In the genomic region with DNA sequence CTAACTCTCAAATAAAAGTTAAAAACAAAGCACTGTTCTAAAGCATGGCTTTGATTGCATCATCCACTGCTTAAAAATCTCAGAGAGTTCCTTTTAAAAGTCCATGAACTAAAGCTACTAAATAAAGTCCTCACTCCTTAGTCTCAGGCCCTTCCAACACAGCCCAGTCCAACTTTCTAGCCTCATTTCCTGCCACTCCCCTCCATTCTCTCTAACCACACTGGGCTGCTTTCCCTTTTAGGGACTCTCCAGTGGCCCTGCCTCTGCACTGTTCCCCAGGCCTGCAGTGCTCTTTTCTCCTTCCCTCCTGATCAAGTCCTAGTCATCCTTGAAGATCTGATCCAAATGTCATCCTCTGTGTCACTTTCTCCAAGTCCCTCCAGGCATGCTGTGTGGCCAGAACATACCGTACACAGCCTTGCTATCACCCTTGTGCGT, we compare ENCODE assay signal across 1 cellular context.
TF ChIP-seq lines count a peak whose summit lies in the region.

No MANE protein-coding gene starts in this region.

TF ChIP-seq in K562, 482 proteins besides CTCF, POLR2A, EP300 and RAD21 (continued from another document and continues in another):
- TF ChIP-seq, protein P1, sequence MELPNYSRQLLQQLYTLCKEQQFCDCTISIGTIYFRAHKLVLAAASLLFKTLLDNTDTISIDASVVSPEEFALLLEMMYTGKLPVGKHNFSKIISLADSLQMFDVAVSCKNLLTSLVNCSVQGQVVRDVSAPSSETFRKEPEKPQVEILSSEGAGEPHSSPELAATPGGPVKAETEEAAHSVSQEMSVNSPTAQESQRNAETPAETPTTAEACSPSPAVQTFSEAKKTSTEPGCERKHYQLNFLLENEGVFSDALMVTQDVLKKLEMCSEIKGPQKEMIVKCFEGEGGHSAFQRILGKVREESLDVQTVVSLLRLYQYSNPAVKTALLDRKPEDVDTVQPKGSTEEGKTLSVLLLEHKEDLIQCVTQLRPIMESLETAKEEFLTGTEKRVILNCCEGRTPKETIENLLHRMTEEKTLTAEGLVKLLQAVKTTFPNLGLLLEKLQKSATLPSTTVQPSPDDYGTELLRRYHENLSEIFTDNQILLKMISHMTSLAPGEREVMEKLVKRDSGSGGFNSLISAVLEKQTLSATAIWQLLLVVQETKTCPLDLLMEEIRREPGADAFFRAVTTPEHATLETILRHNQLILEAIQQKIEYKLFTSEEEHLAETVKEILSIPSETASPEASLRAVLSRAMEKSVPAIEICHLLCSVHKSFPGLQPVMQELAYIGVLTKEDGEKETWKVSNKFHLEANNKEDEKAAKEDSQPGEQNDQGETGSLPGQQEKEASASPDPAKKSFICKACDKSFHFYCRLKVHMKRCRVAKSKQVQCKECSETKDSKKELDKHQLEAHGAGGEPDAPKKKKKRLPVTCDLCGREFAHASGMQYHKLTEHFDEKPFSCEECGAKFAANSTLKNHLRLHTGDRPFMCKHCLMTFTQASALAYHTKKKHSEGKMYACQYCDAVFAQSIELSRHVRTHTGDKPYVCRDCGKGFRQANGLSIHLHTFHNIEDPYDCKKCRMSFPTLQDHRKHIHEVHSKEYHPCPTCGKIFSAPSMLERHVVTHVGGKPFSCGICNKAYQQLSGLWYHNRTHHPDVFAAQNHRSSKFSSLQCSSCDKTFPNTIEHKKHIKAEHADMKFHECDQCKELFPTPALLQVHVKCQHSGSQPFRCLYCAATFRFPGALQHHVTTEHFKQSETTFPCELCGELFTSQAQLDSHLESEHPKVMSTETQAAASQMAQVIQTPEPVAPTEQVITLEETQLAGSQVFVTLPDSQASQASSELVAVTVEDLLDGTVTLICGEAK (IDR thresholded peaks at IDR 0.05), result no peak
- TF ChIP-seq, protein P1 (CRISPR knock-in tag; IDR thresholded peaks at IDR 0.05), result no peak
- TF ChIP-seq, protein P2, sequence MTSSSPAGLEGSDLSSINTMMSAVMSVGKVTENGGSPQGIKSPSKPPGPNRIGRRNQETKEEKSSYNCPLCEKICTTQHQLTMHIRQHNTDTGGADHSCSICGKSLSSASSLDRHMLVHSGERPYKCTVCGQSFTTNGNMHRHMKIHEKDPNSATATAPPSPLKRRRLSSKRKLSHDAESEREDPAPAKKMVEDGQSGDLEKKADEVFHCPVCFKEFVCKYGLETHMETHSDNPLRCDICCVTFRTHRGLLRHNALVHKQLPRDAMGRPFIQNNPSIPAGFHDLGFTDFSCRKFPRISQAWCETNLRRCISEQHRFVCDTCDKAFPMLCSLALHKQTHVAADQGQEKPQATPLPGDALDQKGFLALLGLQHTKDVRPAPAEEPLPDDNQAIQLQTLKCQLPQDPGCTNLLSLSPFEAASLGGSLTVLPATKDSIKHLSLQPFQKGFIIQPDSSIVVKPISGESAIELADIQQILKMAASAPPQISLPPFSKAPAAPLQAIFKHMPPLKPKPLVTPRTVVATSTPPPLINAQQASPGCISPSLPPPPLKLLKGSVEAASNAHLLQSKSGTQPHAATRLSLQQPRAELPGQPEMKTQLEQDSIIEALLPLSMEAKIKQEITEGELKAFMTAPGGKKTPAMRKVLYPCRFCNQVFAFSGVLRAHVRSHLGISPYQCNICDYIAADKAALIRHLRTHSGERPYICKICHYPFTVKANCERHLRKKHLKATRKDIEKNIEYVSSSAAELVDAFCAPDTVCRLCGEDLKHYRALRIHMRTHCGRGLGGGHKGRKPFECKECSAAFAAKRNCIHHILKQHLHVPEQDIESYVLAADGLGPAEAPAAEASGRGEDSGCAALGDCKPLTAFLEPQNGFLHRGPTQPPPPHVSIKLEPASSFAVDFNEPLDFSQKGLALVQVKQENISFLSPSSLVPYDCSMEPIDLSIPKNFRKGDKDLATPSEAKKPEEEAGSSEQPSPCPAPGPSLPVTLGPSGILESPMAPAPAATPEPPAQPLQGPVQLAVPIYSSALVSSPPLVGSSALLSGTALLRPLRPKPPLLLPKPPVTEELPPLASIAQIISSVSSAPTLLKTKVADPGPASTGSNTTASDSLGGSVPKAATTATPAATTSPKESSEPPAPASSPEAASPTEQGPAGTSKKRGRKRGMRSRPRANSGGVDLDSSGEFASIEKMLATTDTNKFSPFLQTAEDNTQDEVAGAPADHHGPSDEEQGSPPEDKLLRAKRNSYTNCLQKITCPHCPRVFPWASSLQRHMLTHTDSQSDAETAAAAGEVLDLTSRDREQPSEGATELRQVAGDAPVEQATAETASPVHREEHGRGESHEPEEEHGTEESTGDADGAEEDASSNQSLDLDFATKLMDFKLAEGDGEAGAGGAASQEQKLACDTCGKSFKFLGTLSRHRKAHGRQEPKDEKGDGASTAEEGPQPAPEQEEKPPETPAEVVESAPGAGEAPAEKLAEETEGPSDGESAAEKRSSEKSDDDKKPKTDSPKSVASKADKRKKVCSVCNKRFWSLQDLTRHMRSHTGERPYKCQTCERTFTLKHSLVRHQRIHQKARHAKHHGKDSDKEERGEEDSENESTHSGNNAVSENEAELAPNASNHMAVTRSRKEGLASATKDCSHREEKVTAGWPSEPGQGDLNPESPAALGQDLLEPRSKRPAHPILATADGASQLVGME (CRISPR knock-in tag; IDR thresholded peaks at IDR 0.05), result no peak
- peak; percentile 38; the same call in 1 of the 2 replicates for TF ChIP-seq CEBPG (CRISPR knock-in tag; IDR thresholded peaks at IDR 0.05)
- TF ChIP-seq CEBPG (tag; conservative IDR thresholded peaks at IDR 0.05 in 1 of 2, IDR thresholded peaks at IDR 0.05 in 1 of 2), result peak; percentile 84 to 87
- no peak for TF ChIP-seq NELFE (IDR thresholded peaks at IDR 0.05; ENCODE audit: insufficient read depth, insufficient read length)
- no peak for TF ChIP-seq GATA2 (CRISPR knock-in tag; IDR thresholded peaks at IDR 0.05)
- TF ChIP-seq, protein P3, sequence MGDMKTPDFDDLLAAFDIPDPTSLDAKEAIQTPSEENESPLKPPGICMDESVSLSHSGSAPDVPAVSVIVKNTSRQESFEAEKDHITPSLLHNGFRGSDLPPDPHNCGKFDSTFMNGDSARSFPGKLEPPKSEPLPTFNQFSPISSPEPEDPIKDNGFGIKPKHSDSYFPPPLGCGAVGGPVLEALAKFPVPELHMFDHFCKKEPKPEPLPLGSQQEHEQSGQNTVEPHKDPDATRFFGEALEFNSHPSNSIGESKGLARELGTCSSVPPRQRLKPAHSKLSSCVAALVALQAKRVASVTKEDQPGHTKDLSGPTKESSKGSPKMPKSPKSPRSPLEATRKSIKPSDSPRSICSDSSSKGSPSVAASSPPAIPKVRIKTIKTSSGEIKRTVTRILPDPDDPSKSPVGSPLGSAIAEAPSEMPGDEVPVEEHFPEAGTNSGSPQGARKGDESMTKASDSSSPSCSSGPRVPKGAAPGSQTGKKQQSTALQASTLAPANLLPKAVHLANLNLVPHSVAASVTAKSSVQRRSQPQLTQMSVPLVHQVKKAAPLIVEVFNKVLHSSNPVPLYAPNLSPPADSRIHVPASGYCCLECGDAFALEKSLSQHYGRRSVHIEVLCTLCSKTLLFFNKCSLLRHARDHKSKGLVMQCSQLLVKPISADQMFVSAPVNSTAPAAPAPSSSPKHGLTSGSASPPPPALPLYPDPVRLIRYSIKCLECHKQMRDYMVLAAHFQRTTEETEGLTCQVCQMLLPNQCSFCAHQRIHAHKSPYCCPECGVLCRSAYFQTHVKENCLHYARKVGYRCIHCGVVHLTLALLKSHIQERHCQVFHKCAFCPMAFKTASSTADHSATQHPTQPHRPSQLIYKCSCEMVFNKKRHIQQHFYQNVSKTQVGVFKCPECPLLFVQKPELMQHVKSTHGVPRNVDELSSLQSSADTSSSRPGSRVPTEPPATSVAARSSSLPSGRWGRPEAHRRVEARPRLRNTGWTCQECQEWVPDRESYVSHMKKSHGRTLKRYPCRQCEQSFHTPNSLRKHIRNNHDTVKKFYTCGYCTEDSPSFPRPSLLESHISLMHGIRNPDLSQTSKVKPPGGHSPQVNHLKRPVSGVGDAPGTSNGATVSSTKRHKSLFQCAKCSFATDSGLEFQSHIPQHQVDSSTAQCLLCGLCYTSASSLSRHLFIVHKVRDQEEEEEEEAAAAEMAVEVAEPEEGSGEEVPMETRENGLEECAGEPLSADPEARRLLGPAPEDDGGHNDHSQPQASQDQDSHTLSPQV (IDR thresholded peaks at IDR 0.05), result no peak
- TF ChIP-seq, protein P4, sequence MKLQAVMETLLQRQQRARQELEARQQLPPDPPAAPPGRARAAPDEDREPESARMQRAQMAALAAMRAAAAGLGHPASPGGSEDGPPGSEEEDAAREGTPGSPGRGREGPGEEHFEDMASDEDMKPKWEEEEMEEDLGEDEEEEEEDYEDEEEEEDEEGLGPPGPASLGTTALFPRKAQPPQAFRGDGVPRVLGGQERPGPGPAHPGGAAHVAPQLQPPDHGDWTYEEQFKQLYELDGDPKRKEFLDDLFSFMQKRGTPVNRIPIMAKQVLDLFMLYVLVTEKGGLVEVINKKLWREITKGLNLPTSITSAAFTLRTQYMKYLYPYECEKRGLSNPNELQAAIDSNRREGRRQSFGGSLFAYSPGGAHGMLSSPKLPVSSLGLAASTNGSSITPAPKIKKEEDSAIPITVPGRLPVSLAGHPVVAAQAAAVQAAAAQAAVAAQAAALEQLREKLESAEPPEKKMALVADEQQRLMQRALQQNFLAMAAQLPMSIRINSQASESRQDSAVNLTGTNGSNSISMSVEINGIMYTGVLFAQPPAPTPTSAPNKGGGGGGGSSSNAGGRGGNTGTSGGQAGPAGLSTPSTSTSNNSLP (IDR thresholded peaks at IDR 0.05; ENCODE audit: borderline replicate concordance, low read depth, low read length), result no peak
- no peak for TF ChIP-seq HMG20B (CRISPR knock-in tag; IDR thresholded peaks at IDR 0.05)
- TF ChIP-seq, protein P5, sequence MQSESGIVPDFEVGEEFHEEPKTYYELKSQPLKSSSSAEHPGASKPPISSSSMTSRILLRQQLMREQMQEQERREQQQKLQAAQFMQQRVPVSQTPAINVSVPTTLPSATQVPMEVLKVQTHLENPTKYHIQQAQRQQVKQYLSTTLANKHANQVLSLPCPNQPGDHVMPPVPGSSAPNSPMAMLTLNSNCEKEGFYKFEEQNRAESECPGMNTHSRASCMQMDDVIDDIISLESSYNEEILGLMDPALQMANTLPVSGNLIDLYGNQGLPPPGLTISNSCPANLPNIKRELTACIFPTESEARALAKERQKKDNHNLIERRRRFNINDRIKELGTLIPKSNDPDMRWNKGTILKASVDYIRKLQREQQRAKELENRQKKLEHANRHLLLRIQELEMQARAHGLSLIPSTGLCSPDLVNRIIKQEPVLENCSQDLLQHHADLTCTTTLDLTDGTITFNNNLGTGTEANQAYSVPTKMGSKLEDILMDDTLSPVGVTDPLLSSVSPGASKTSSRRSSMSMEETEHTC (IDR thresholded peaks at IDR 0.05), result no peak
- peak; percentile 62; the same call in 1 of the 2 replicates for TF ChIP-seq DMBX1 (CRISPR knock-in tag; IDR thresholded peaks at IDR 0.05; ENCODE audit: borderline replicate concordance)
- TF ChIP-seq PHB (CRISPR knock-in tag; IDR thresholded peaks at IDR 0.05), result no peak
- TF ChIP-seq ZNF175 (CRISPR knock-in tag; IDR thresholded peaks at IDR 0.05; ENCODE audit: low read depth), result no peak
- TF ChIP-seq, protein P6, sequence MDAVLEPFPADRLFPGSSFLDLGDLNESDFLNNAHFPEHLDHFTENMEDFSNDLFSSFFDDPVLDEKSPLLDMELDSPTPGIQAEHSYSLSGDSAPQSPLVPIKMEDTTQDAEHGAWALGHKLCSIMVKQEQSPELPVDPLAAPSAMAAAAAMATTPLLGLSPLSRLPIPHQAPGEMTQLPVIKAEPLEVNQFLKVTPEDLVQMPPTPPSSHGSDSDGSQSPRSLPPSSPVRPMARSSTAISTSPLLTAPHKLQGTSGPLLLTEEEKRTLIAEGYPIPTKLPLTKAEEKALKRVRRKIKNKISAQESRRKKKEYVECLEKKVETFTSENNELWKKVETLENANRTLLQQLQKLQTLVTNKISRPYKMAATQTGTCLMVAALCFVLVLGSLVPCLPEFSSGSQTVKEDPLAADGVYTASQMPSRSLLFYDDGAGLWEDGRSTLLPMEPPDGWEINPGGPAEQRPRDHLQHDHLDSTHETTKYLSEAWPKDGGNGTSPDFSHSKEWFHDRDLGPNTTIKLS (IDR thresholded peaks at IDR 0.05; ENCODE audit: borderline replicate concordance, low read depth), result no peak
- no peak for TF ChIP-seq NCOA2 (IDR thresholded peaks at IDR 0.05; ENCODE audit: partially characterized antibody in 2 of 2)
- TF ChIP-seq, protein P7, sequence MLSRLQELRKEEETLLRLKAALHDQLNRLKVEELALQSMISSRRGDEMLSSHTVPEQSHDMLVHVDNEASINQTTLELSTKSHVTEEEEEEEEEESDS (CRISPR knock-in tag; IDR thresholded peaks at IDR 0.05), result no peak
- no peak for TF ChIP-seq KLF6 (CRISPR knock-in tag; IDR thresholded peaks at IDR 0.05; ENCODE audit: borderline replicate concordance)
- TF ChIP-seq NFRKB (IDR thresholded peaks at IDR 0.05; ENCODE audit: low read depth), result no peak
- no peak for TF ChIP-seq KDM1A (IDR thresholded peaks at IDR 0.05)
- TF ChIP-seq, protein P8, sequence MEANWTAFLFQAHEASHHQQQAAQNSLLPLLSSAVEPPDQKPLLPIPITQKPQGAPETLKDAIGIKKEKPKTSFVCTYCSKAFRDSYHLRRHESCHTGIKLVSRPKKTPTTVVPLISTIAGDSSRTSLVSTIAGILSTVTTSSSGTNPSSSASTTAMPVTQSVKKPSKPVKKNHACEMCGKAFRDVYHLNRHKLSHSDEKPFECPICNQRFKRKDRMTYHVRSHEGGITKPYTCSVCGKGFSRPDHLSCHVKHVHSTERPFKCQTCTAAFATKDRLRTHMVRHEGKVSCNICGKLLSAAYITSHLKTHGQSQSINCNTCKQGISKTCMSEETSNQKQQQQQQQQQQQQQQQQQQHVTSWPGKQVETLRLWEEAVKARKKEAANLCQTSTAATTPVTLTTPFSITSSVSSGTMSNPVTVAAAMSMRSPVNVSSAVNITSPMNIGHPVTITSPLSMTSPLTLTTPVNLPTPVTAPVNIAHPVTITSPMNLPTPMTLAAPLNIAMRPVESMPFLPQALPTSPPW (CRISPR knock-in tag; IDR thresholded peaks at IDR 0.05), result no peak
- TF ChIP-seq CREM (IDR thresholded peaks at IDR 0.05; ENCODE audit: low read depth), result no peak
- TF ChIP-seq NFIX (CRISPR knock-in tag; IDR thresholded peaks at IDR 0.05; ENCODE audit: low read depth), result no peak
- no peak for TF ChIP-seq JUNB (CRISPR knock-in tag; conservative IDR thresholded peaks at IDR 0.05)
- no peak for TF ChIP-seq ZNF143 (CRISPR knock-in tag; IDR thresholded peaks at IDR 0.05)
- no peak for TF ChIP-seq TCF7L2 (IDR thresholded peaks at IDR 0.05; ENCODE audit: low read depth, low read length)
